ENCODE assay signal across 10 cellular contexts in the genomic region with DNA sequence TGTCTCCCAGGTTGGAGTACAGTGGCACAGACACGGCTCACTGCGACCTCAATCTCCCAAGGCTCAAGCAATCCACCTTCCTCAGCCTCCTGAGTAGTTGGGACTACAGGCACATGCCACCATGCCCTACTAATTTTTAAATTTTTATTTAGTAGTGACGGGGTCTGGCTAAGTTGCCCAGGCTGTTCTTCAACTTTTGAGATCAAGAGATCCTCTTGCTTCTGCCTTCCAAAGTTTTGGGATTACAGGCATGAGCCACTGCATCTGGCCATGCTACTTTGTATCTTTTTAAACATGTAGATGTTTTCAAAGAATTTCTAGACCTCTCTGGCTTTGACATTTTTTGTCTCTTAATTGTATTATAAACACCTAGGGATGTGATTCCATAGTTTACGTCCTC. TPM values are rescaled to one million over a fixed set of nuclear protein-coding genes. Genes with fewer than 3 reads are reported as not detected.
DNase-seq lines count a peak whose midpoint lies in the region; ATAC-seq and TF ChIP-seq lines count a peak whose summit lies in the region.
"Had no signal": no experiment of that assay in that cellular context is flagged by ENCODE, and none has a peak within 500 bp of the region (broad histone marks: within the 10 kb centered on the region; RNA-seq: fewer than 3 reads in every experiment).

No MANE protein-coding gene starts in this region.

- DNase-seq in right cardiac atrium (no peak), right atrium auricular region (ENCODE audit: low spot score) (no peak), WTC11 (ENCODE audit: low spot score) (no peak), immature natural killer cell (no peak), C1 segment of cervical spinal cord (lab: John Stamatoyannopoulos, UW) (no peak)
- DNase-seq: NCI-H2081, nucleus accumbens had no signal

- H3K36me3 Mint-ChIP-seq in WTC11 (peaks cover 1% of the 10 kb centered on the region; the same call in 1 of the 2 replicates), immature natural killer cell (no peaks in the 10 kb centered on the region)

- POLR2A ChIA-PET in WTC11 (lab: Charles Lee), result no interaction called here

- no peak overlapping the region for H3K27ac ChIP-seq in right cardiac atrium (ENCODE audit: low read length)
- H3K27ac ChIP-seq in right atrium auricular region, result no peak overlapping the region
- H3K27ac ChIP-seq in urinary bladder (ENCODE audit: low read depth), result no peak overlapping the region
- no peak overlapping the region for H3K27ac ChIP-seq in gastroesophageal sphincter

- H3K27ac Mint-ChIP-seq in WTC11 (no peak overlapping the region), immature natural killer cell (peak overlapping the region in 1 of 6 donors; percentile 89)

- H3K4me3 Mint-ChIP-seq in WTC11, result peak overlapping the region; percentile 94
- H3K4me3 Mint-ChIP-seq in immature natural killer cell, result peak overlapping the region; percentile 93 to 100 (median 98)

- H3K4me3 ChIP-seq in right cardiac atrium (ENCODE audit: low read length) (peak overlapping the region; percentile 93), right atrium auricular region (no peak overlapping the region), urinary bladder (ENCODE audit: low read depth, low read length) (peak overlapping the region; percentile 62), gastroesophageal sphincter (peak overlapping the region in 1 of 2 donors; percentile 51)

- CTCF ChIA-PET in WTC11 (lab: Charles Lee), result no interaction called here

- WGBS in right cardiac atrium, result 93% methylated on average over 4 of the region's 4 CpGs
- 88% methylated on average over 4 of the region's 4 CpGs for WGBS in urinary bladder
- WGBS in gastroesophageal sphincter (ENCODE audit: low coverage in 1 of 2), 2 donors, result 88% methylated on average over 4 of the region's 4 CpGs

- intact Hi-C loops in right cardiac atrium (cut with DNase I), result no loop called here

- H3K27me3 Mint-ChIP-seq in WTC11 (ENCODE audit: low read depth), result no peaks in the 10 kb centered on the region
- peaks cover 3 to 10% (median 6%) of the 10 kb centered on the region in 3 donors for H3K27me3 Mint-ChIP-seq in immature natural killer cell (ENCODE audit: low read depth in 3 of 3)

- H3K36me3 ChIP-seq in right atrium auricular region (no peaks in the 10 kb centered on the region), urinary bladder (ENCODE audit: insufficient read depth) (peaks cover 4% of the 10 kb centered on the region), gastroesophageal sphincter (peaks cover 0 to 7% of the 10 kb centered on the region in 2 donors)

- ATAC-seq in right cardiac atrium (no peak), WTC11 (no peak), GM19455 (IDR thresholded peaks at IDR 0.05; ENCODE audit: unreplicated experiment) (no peak), gastroesophageal sphincter (no peak)

- H3K4me1 Mint-ChIP-seq in WTC11, result peaks cover 20% of the 10 kb centered on the region
- peaks cover 31 to 44% of the 10 kb centered on the region in 2 donors for H3K4me1 Mint-ChIP-seq in immature natural killer cell

- no peaks in the 10 kb centered on the region for H3K9me3 ChIP-seq in right cardiac atrium (ENCODE audit: control insufficient read depth, low read length)
- no peaks in the 10 kb centered on the region for H3K9me3 ChIP-seq in right atrium auricular region
- no peaks in the 10 kb centered on the region for H3K9me3 ChIP-seq in gastroesophageal sphincter

- TF ChIP-seq CTCF in right atrium auricular region (IDR thresholded peaks at IDR 0.05) (no peak), WTC11 (IDR thresholded peaks at IDR 0.05) (no peak), gastroesophageal sphincter (IDR thresholded peaks at IDR 0.05) (no peak)

- H3K4me1 ChIP-seq in right cardiac atrium (ENCODE audit: control insufficient read depth, insufficient read depth, low read length), result peaks cover 2% of the 10 kb centered on the region
- H3K4me1 ChIP-seq in right atrium auricular region, result peaks cover 0 to 21% of the 10 kb centered on the region in 2 donors
- peaks cover 1% of the 10 kb centered on the region for H3K4me1 ChIP-seq in urinary bladder (ENCODE audit: insufficient read depth)
- H3K4me1 ChIP-seq in gastroesophageal sphincter, result peaks cover 5 to 50% (median 8%) of the 10 kb centered on the region in 3 donors

- H3K27me3 ChIP-seq in right cardiac atrium (ENCODE audit: control insufficient read depth, insufficient read depth) (no peaks in the 10 kb centered on the region), right atrium auricular region (no peaks in the 10 kb centered on the region), gastroesophageal sphincter (no peaks in the 10 kb centered on the region)

- H3K9me3 Mint-ChIP-seq in WTC11 (no peaks in the 10 kb centered on the region), immature natural killer cell (no peaks in the 10 kb centered on the region)

- TF ChIP-seq POLR2A in gastroesophageal sphincter (IDR thresholded peaks at IDR 0.05), result no peak

- no peak for TF ChIP-seq EP300 in gastroesophageal sphincter (IDR thresholded peaks at IDR 0.05)

TF ChIP-seq in WTC11, 78 proteins besides CTCF, POLR2A, EP300 and RAD21 (continues in another document):
- no peak for TF ChIP-seq FOXP1 (CRISPR knock-in tag; IDR thresholded peaks at IDR 0.05; ENCODE audit: borderline replicate concordance)
- TF ChIP-seq NR2C2 (CRISPR knock-in tag; IDR thresholded peaks at IDR 0.05), result no peak
- no peak for TF ChIP-seq TEAD1 (CRISPR knock-in tag; IDR thresholded peaks at IDR 0.05)
- TF ChIP-seq, protein P1, sequence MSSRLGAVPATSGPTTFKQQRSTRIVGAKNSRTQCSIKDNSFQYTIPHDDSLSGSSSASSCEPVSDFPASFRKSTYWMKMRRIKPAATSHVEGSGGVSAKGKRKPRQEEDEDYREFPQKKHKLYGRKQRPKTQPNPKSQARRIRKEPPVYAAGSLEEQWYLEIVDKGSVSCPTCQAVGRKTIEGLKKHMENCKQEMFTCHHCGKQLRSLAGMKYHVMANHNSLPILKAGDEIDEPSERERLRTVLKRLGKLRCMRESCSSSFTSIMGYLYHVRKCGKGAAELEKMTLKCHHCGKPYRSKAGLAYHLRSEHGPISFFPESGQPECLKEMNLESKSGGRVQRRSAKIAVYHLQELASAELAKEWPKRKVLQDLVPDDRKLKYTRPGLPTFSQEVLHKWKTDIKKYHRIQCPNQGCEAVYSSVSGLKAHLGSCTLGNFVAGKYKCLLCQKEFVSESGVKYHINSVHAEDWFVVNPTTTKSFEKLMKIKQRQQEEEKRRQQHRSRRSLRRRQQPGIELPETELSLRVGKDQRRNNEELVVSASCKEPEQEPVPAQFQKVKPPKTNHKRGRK (CRISPR knock-in tag; IDR thresholded peaks at IDR 0.05; ENCODE audit: borderline replicate concordance), result no peak
- TF ChIP-seq RELA (CRISPR knock-in tag; IDR thresholded peaks at IDR 0.05; ENCODE audit: borderline replicate concordance), result no peak
- TF ChIP-seq, protein P2, sequence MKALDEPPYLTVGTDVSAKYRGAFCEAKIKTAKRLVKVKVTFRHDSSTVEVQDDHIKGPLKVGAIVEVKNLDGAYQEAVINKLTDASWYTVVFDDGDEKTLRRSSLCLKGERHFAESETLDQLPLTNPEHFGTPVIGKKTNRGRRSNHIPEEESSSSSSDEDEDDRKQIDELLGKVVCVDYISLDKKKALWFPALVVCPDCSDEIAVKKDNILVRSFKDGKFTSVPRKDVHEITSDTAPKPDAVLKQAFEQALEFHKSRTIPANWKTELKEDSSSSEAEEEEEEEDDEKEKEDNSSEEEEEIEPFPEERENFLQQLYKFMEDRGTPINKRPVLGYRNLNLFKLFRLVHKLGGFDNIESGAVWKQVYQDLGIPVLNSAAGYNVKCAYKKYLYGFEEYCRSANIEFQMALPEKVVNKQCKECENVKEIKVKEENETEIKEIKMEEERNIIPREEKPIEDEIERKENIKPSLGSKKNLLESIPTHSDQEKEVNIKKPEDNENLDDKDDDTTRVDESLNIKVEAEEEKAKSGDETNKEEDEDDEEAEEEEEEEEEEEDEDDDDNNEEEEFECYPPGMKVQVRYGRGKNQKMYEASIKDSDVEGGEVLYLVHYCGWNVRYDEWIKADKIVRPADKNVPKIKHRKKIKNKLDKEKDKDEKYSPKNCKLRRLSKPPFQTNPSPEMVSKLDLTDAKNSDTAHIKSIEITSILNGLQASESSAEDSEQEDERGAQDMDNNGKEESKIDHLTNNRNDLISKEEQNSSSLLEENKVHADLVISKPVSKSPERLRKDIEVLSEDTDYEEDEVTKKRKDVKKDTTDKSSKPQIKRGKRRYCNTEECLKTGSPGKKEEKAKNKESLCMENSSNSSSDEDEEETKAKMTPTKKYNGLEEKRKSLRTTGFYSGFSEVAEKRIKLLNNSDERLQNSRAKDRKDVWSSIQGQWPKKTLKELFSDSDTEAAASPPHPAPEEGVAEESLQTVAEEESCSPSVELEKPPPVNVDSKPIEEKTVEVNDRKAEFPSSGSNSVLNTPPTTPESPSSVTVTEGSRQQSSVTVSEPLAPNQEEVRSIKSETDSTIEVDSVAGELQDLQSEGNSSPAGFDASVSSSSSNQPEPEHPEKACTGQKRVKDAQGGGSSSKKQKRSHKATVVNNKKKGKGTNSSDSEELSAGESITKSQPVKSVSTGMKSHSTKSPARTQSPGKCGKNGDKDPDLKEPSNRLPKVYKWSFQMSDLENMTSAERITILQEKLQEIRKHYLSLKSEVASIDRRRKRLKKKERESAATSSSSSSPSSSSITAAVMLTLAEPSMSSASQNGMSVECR (CRISPR knock-in tag; IDR thresholded peaks at IDR 0.05; ENCODE audit: borderline replicate concordance), result no peak
- no peak for TF ChIP-seq MAX (CRISPR knock-in tag; IDR thresholded peaks at IDR 0.05)
- TF ChIP-seq CREB1 (CRISPR knock-in tag; IDR thresholded peaks at IDR 0.05), result no peak

RNA-seq across cellular contexts. Expression of gene ADAT2, which starts 1.4 kb away (rescaled TPM):
- total RNA-seq in right cardiac atrium, result 1 to 10 TPM; 1.5 to 3.8 (median 2.1) TPM
- polyA plus RNA-seq in right cardiac atrium, result 1.6 TPM
- 1 to 10 TPM; 1.0 to 2.2 TPM for total RNA-seq in right atrium auricular region
- 12.6 to 13.3 TPM (median 12.7 TPM) in 3 replicates for total RNA-seq in WTC11 (2021)
- polyA plus RNA-seq in immature natural killer cell, result 1 to 10 TPM in 1 of 3 donors, under 1 TPM in 1, not detected in 1; 0.66 to 1.2 TPM
- 6.9 TPM for total RNA-seq in urinary bladder
- 3.0 TPM for polyA plus RNA-seq in urinary bladder
- total RNA-seq in gastroesophageal sphincter, result 1 to 10 TPM; 2.7 to 7.8 (median 3.7) TPM

RNA-seq across cellular contexts. Expression of gene PEX3, which starts 1.5 kb away (rescaled TPM):
- total RNA-seq in right cardiac atrium (10 to 100 TPM; 17.0 to 22.0 (median 20.4) TPM), right atrium auricular region (10 to 100 TPM in 1 of 2 donors, 1 to 10 TPM in 1; 8.4 to 14.9 TPM), WTC11 (2021) (13.5 to 15.7 TPM (median 15.4 TPM) in 3 replicates), urinary bladder (32.5 TPM), gastroesophageal sphincter (10 to 100 TPM; 12.5 to 20.4 (median 16.6) TPM)
- polyA plus RNA-seq in right cardiac atrium (11.9 TPM), immature natural killer cell (10 to 100 TPM; 12.5 to 16.6 (median 14.2) TPM), urinary bladder (14.8 TPM)

Comparison
In these comparisons a context has a peak if more than half of its experiments do, and no peak if none do; other contexts are left out.
1. H3K4me3 ChIP-seq: peak in right cardiac atrium (single experiment) and urinary bladder (single experiment); none in right atrium auricular region (0 of 2).